ENCODE assay signal across 18 cellular contexts in the genomic region with DNA sequence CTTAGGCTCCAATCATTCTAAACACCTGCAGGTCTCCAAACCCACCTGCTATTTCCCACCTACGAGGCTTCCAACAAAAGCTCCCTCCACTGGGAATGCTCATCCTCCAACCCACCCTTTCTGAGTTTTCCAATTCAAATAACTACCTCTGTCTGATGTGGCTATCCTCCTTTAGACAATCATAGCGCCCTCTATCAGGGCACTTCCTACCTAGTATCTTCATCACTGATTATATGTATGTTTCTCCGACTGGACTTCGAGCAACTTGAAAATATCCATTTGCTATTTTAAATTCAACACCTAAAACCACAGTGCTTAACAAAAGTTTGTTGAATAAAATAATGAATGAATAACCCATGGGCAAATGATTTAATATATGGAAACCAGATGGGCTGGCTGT. TPM values are rescaled to one million over a fixed set of nuclear protein-coding genes. Genes with fewer than 3 reads are reported as not detected.
"Had no signal": no experiment of that assay in that cellular context is flagged by ENCODE, and none has a peak within 500 bp of the region (broad histone marks: within the 10 kb centered on the region; RNA-seq: fewer than 3 reads in every experiment).

No MANE protein-coding gene starts in this region.

- H3K4me1 ChIP-seq: right atrium auricular region, tibial artery had no signal

- H3K27me3 ChIP-seq: esophagus muscularis mucosa, right atrium auricular region, tibial artery had no signal

- H3K9me3 ChIP-seq: esophagus muscularis mucosa, right atrium auricular region, tibial artery had no signal

- H3K4me3 ChIP-seq: esophagus muscularis mucosa, right atrium auricular region, tibial artery had no signal

- H3K27ac ChIP-seq: esophagus muscularis mucosa, right atrium auricular region, tibial artery had no signal

- H3K4me1 Mint-ChIP-seq: immature natural killer cell had no signal

- H3K36me3 ChIP-seq: esophagus muscularis mucosa, right atrium auricular region, tibial artery had no signal

- FAIRE-seq: colon, urothelium cell line had no signal

- H3K27me3 Mint-ChIP-seq: activated CD8-positive, alpha-beta T cell treated with anti-CD3 and anti-CD28 coated beads for 36 hours had no signal

- H3K27ac Mint-ChIP-seq: activated CD8-positive, alpha-beta T cell treated with anti-CD3 and anti-CD28 coated beads for 36 hours; activated T-cell treated with anti-CD3 and anti-CD28 coated beads, Interleukin-2, amount 50 U/mL, for 72 hours; immature natural killer cell; nephron had no signal

- H3K9me3 Mint-ChIP-seq: activated CD8-positive, alpha-beta T cell treated with anti-CD3 and anti-CD28 coated beads for 36 hours; activated naive CD4-positive, alpha-beta T cell treated with anti-CD3 and anti-CD28 coated beads, Interleukin-2, amount 50 U/mL, for 72 hours; activated T-cell treated with anti-CD3 and anti-CD28 coated beads, Interleukin-2, amount 50 U/mL, for 72 hours; immature natural killer cell; nephron had no signal

- DNase-seq: activated CD4-positive, alpha-beta T cell treated with anti-CD3 and anti-CD28 coated beads for 4 hours; activated CD8-positive, alpha-beta memory T cell treated with anti-CD3 and anti-CD28 coated beads, Interleukin-2, amount 50 U/mL, for 4 hours; activated CD8-positive, alpha-beta T cell treated with anti-CD3 and anti-CD28 coated beads for 36 hours; activated gamma-delta T cell; activated T-cell treated with anti-CD3 and anti-CD28 coated beads, Interleukin-2, amount 50 U/mL, for 72 hours; glutamatergic neuron; immature natural killer cell; occipital lobe; stimulated activated CD4-positive, alpha-beta T cell treated with anti-CD3 and anti-CD28 coated beads, Interleukin-4, amount 100 ng/mL, for 24 hours; stimulated activated naive CD4-positive, alpha-beta T cell; tibial artery had no signal

- H3K4me3 Mint-ChIP-seq: activated CD8-positive, alpha-beta T cell treated with anti-CD3 and anti-CD28 coated beads for 36 hours; activated T-cell treated with anti-CD3 and anti-CD28 coated beads, Interleukin-2, amount 50 U/mL, for 72 hours; immature natural killer cell; nephron had no signal

- H3K36me3 Mint-ChIP-seq: activated naive CD4-positive, alpha-beta T cell treated with anti-CD3 and anti-CD28 coated beads, Interleukin-2, amount 50 U/mL, for 72 hours; immature natural killer cell had no signal

- ATAC-seq: activated CD8-positive, alpha-beta T cell treated with anti-CD3 and anti-CD28 coated beads for 36 hours; activated naive CD4-positive, alpha-beta T cell treated with anti-CD3 and anti-CD28 coated beads, Interleukin-2, amount 50 U/mL, for 72 hours; activated T-cell treated with anti-CD3 and anti-CD28 coated beads, Interleukin-2, amount 50 U/mL, for 72 hours had no signal

RNA-seq across cellular contexts. Expression of gene MTFR2, which starts 41.3 kb away (rescaled TPM):
- total RNA-seq: cardiac septum had no signal
